12 cellular contexts compared by ENCODE assay signal in genomic region chr3:78887608-78888011, GRCh38.
A peak's percentile ranks its signal among the peaks of the same experiment; 100 is the strongest.
DNase-seq lines count a peak whose midpoint lies in the region; ATAC-seq, FAIRE-seq and TF ChIP-seq lines count a peak whose summit lies in the region.
"Had no signal": no experiment of that assay in that cellular context is flagged by ENCODE, and none has a peak within 500 bp of the region (broad histone marks: within the 10 kb centered on the region; RNA-seq: fewer than 3 reads in every experiment).

No MANE protein-coding gene starts in this region.

- no peak for TF ChIP-seq EP300 in GM12878 (IDR thresholded peaks at IDR 0.05; ENCODE audit: borderline replicate concordance in 1 of 2, control insufficient read depth in 1 of 2, low read depth in 2 of 2, low read length in 2 of 2)

- 0% methylated on average over 1 of the region's 1 CpG for WGBS in GM12878 (ENCODE audit: insufficient coverage, insufficient replicate concordance, low lambda C conversion rate, missing lambda C conversion rate)

- no TSS peak for BruUV-seq in GM12878 (replicated peaks; lab: Mats Ljungman, UMichigan)

- CTCF ChIA-PET in GM12878 (lab: Yijun Ruan, JAX), result interaction anchor here (0.5 to 1.2 kb wide), 2 partner anchors 14 to 16 kb away, joined by 3 read pairs; no protein-coding TSS in a partner anchor

- H3K27me3 ChIP-seq in GM12878 (replicated peaks in 1 of 2; ENCODE audit: control insufficient read depth in 2 of 2, insufficient read depth in 2 of 2, low read length in 1 of 2), result no peaks in the 10 kb centered on the region

- DNase-seq in GM12865 (ENCODE audit: low read depth) (peak; percentile 43), GM12878 (ENCODE audit: low read depth, low spot score) (peak; percentile 34), non-pigmented ciliary epithelial cell (ENCODE audit: low read depth) (peak; percentile 34), NCI-H1694 treated with DMSO at 0.1 percent for 48 hours (lab: John Stamatoyannopoulos, UW) (no peak), NCI-H2081 treated with DMSO at 0.1 percent for 48 hours (lab: John Stamatoyannopoulos, UW) (no peak)
- DNase-seq in activated T-cell treated with anti-CD3 and anti-CD28 coated beads, Interleukin-2, amount 50 U/mL, for 48 hours, result no peak
- DNase-seq: activated CD8-positive, alpha-beta memory T cell treated with anti-CD3 and anti-CD28 coated beads, Interleukin-2, amount 50 U/mL, for 4 hours; mucosa of descending colon; NCI-H187; T-helper 9 cell had no signal

- RAD21 ChIA-PET in GM12878 (lab: Charles Lee; ENCODE audit: unreplicated experiment), result interaction anchor here (0.9 to 2.5 kb wide), 10 partner anchors 13 to 308 kb away, joined by 3 to 12 read pairs (median 3); no protein-coding TSS in a partner anchor

- no peak for TF ChIP-seq POLR2A in GM12878 (IDR thresholded peaks at IDR 0.05; ENCODE audit: low read depth, low read length)

- no peak overlapping the region; the same call in 1 of the 2 replicates for H3K4me2 ChIP-seq in GM12878 (ENCODE audit: control insufficient read depth, insufficient read depth)

- no peaks in the 10 kb centered on the region for H3K4me1 ChIP-seq in GM12878 (ENCODE audit: control insufficient read depth, insufficient read depth, low read length)

- no peaks in the 10 kb centered on the region for H3K36me3 ChIP-seq in GM12878 (ENCODE audit: control insufficient read depth in 2 of 2, insufficient read depth in 2 of 2, low read length in 1 of 2)

- FAIRE-seq in GM12878 (lab: Jason Lieb, UNC), result no peak
- FAIRE-seq: GM18507 had no signal

- in situ Hi-C loops in GM12878 (cut with MboI), result no loop called here

- TF ChIP-seq RAD21 in GM12878 (IDR thresholded peaks at IDR 0.05; ENCODE audit: insufficient read depth, low read depth, low read length), result no peak

- H4K20me1 ChIP-seq in GM12878 (ENCODE audit: control insufficient read depth, insufficient read depth), result no peaks in the 10 kb centered on the region

- no peak overlapping the region for H3K27ac ChIP-seq in GM12878 (ENCODE audit: control insufficient read depth, insufficient read depth)

- H3K9ac ChIP-seq in GM12878 (ENCODE audit: control insufficient read depth, insufficient read depth, low read length), result no peak overlapping the region

- ATAC-seq in HG02610 (IDR thresholded peaks at IDR 0.05; ENCODE audit: unreplicated experiment), result peak; percentile 66
- ATAC-seq in GM12878, result peak; percentile 48
- ATAC-seq: mucosa of descending colon had no signal

- no peaks in the 10 kb centered on the region; the same call in 2 of the 3 replicates for H3K9me3 ChIP-seq in GM12878 (replicated peaks; ENCODE audit: control insufficient read depth, insufficient read depth, low read length)
- H3K9me3 ChIP-seq: mucosa of descending colon had no signal

- intact Hi-C loops in GM12878 (cut with micrococcal nuclease; ENCODE audit: unreplicated experiment), result no loop called here

- SMC1A ChIA-PET in GM12878 (lab: Charles Lee; ENCODE audit: uncharacterized antibody, unreplicated experiment), result interaction anchor here (0.9 to 2.9 kb wide), 12 partner anchors 10 to 157 kb away, joined by 3 to 20 read pairs (median 6); no protein-coding TSS in a partner anchor

- TF ChIP-seq CTCF in GM12865 (IDR thresholded peaks at IDR 0.05; ENCODE audit: insufficient read depth, low read depth, low read length, missing control alignments) (no peak), GM12878 (IDR thresholded peaks at IDR 0.05 in 2 of 3, conservative IDR thresholded peaks at IDR 0.05 in 1 of 3; ENCODE audit: control insufficient read depth in 2 of 3, extremely low read depth in 1 of 3, insufficient read depth in 1 of 3, low read depth in 3 of 3, low read length in 3 of 3) (no peak)

- POLR2A ChIA-PET in GM12878 (lab: Charles Lee), result interaction anchor here (0.5 to 1.4 kb wide), 8 partner anchors 13 to 183 kb away, joined by 3 to 7 read pairs (median 3); no protein-coding TSS in a partner anchor

- no peaks in the 10 kb centered on the region for H3K79me2 ChIP-seq in GM12878 (ENCODE audit: control insufficient read depth, insufficient read depth, low read length)

- H2AFZ ChIP-seq in GM12878 (ENCODE audit: control insufficient read depth, low read depth, low read length), result no peak overlapping the region

- H3K4me3 ChIP-seq in GM12865 (ENCODE audit: low read depth, low read length), result no peak overlapping the region
- H3K4me3 ChIP-seq in GM12878, result no peak overlapping the region
- H3K4me3 ChIP-seq: mucosa of descending colon had no signal

TF ChIP-seq in GM12878, 131 proteins besides CTCF, POLR2A, EP300 and RAD21 (continues in another document):
- no peak for TF ChIP-seq GATAD2B (conservative IDR thresholded peaks at IDR 0.05; ENCODE audit: low read depth)
- TF ChIP-seq, protein P1, sequence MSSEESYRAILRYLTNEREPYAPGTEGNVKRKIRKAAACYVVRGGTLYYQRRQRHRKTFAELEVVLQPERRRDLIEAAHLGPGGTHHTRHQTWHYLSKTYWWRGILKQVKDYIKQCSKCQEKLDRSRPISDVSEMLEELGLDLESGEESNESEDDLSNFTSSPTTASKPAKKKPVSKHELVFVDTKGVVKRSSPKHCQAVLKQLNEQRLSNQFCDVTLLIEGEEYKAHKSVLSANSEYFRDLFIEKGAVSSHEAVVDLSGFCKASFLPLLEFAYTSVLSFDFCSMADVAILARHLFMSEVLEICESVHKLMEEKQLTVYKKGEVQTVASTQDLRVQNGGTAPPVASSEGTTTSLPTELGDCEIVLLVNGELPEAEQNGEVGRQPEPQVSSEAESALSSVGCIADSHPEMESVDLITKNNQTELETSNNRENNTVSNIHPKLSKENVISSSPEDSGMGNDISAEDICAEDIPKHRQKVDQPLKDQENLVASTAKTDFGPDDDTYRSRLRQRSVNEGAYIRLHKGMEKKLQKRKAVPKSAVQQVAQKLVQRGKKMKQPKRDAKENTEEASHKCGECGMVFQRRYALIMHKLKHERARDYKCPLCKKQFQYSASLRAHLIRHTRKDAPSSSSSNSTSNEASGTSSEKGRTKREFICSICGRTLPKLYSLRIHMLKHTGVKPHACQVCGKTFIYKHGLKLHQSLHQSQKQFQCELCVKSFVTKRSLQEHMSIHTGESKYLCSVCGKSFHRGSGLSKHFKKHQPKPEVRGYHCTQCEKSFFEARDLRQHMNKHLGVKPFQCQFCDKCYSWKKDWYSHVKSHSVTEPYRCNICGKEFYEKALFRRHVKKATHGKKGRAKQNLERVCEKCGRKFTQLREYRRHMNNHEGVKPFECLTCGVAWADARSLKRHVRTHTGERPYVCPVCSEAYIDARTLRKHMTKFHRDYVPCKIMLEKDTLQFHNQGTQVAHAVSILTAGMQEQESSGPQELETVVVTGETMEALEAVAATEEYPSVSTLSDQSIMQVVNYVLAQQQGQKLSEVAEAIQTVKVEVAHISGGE (CRISPR knock-in tag; IDR thresholded peaks at IDR 0.05), result no peak
- no peak for TF ChIP-seq SUZ12 (IDR thresholded peaks at IDR 0.05; ENCODE audit: unreplicated experiment)
- peak; percentile 54; the same call in 1 of the 2 replicates for TF ChIP-seq ZNF384 (IDR thresholded peaks at IDR 0.05; ENCODE audit: borderline replicate concordance, low read depth, low read length)
- no peak for TF ChIP-seq EGR1 (IDR thresholded peaks at IDR 0.05; ENCODE audit: borderline replicate concordance in 1 of 2, low read depth in 2 of 2, low read length in 2 of 2)
- TF ChIP-seq ZNF24 (IDR thresholded peaks at IDR 0.05), result no peak
- no peak for TF ChIP-seq PAX5 (IDR thresholded peaks at IDR 0.05; ENCODE audit: borderline replicate concordance, low read depth, low read length)
- TF ChIP-seq SREBF2 (IDR thresholded peaks at IDR 0.05; ENCODE audit: low read length), result no peak
- TF ChIP-seq GABPA (IDR thresholded peaks at IDR 0.05; ENCODE audit: low read depth), result no peak
- no peak for TF ChIP-seq IKZF2 (IDR thresholded peaks at IDR 0.05)
- TF ChIP-seq SPI1 (IDR thresholded peaks at IDR 0.05; ENCODE audit: borderline replicate concordance, insufficient read depth, low read depth, low read length), result peak; percentile 29; the same call in 1 of the 2 replicates
- no peak for TF ChIP-seq MXI1 (IDR thresholded peaks at IDR 0.05; ENCODE audit: low read depth, low read length)
- no peak for TF ChIP-seq PAX8 (IDR thresholded peaks at IDR 0.05)
- no peak for TF ChIP-seq BACH1 (IDR thresholded peaks at IDR 0.05; ENCODE audit: borderline replicate concordance)
- TF ChIP-seq ELK1 (IDR thresholded peaks at IDR 0.05; ENCODE audit: low read depth, low read length), result no peak
- TF ChIP-seq, protein P2, sequence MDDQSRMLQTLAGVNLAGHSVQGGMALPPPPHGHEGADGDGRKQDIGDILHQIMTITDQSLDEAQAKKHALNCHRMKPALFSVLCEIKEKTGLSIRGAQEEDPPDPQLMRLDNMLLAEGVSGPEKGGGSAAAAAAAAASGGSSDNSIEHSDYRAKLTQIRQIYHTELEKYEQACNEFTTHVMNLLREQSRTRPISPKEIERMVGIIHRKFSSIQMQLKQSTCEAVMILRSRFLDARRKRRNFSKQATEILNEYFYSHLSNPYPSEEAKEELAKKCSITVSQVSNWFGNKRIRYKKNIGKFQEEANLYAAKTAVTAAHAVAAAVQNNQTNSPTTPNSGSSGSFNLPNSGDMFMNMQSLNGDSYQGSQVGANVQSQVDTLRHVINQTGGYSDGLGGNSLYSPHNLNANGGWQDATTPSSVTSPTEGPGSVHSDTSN (IDR thresholded peaks at IDR 0.05; ENCODE audit: insufficient replicate concordance, low read depth, low read length), result no peak
- no peak for TF ChIP-seq MYC (IDR thresholded peaks at IDR 0.05; ENCODE audit: insufficient read depth, insufficient read length, insufficient replicate concordance, low read length, severe bottlenecking)
- no peak for TF ChIP-seq BCL11A (IDR thresholded peaks at IDR 0.05; ENCODE audit: low read depth, low read length)
- TF ChIP-seq NFYA (IDR thresholded peaks at IDR 0.05; ENCODE audit: borderline replicate concordance, low read depth, low read length), result no peak
- no peak for TF ChIP-seq RELA (IDR thresholded peaks at IDR 0.05; ENCODE audit: borderline replicate concordance, partially characterized antibody)
- TF ChIP-seq EZH2 (IDR thresholded peaks at IDR 0.05; ENCODE audit: borderline replicate concordance, control insufficient read depth, low read depth, low read length), result no peak
- TF ChIP-seq SMAD5 (IDR thresholded peaks at IDR 0.05; ENCODE audit: low read depth), result no peak
- TF ChIP-seq CREB1 (IDR thresholded peaks at IDR 0.05; ENCODE audit: low read depth), result no peak

Comparison
In these comparisons a context has a peak if more than half of its experiments do, and no peak if none do; other contexts are left out.
1. DNase-seq: peak in GM12865 (single experiment), GM12878 (single experiment) and non-pigmented ciliary epithelial cell (single experiment); none in NCI-H1694 treated with DMSO at 0.1 percent for 48 hours (single experiment), activated T-cell treated with anti-CD3 and anti-CD28 coated beads, Interleukin-2, amount 50 U/mL, for 48 hours (0 of 2) and NCI-H2081 treated with DMSO at 0.1 percent for 48 hours (single experiment).